20 cellular contexts compared by ENCODE assay signal in the genomic region with DNA sequence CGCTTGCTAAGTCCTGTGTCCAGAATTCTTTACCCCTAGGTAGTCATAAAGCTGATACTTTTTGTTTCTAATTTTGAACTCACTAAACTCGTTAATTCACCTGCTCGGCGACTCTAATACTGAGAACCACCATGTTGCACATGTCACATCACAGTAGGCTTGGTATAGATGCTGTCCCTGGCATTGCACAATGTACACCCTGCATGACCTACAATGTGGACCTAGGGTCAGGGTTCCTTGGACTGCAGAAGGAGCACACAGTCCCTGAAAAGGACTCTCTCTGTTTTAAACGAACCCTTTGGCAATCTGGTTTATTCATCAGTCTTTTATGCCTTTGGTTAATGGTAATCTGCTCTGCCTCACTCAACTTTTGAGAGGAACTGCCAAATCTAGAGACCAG.
DNase-seq lines count a peak whose midpoint lies in the region; ATAC-seq, FAIRE-seq and TF ChIP-seq lines count a peak whose summit lies in the region.
"Had no signal": no experiment of that assay in that cellular context is flagged by ENCODE, and none has a peak within 500 bp of the region (broad histone marks: within the 10 kb centered on the region; RNA-seq: fewer than 3 reads in every experiment).

No MANE protein-coding gene starts in this region.

- H3K27me3 ChIP-seq in HepG2 (ENCODE audit: control insufficient read depth in 1 of 2, insufficient read depth in 2 of 2, low read length in 2 of 2) (no peaks in the 10 kb centered on the region), small intestine (ENCODE audit: control insufficient read depth in 2 of 2, insufficient read depth in 2 of 2, low read length in 2 of 2) (no peaks in the 10 kb centered on the region), A673 (replicated peaks; ENCODE audit: insufficient read depth, low read depth, low read length, poor library complexity) (no peaks in the 10 kb centered on the region)

- intact Hi-C loops in HepG2 (cut with micrococcal nuclease; ENCODE audit: unreplicated experiment) (no loop called here), A673 (cut with micrococcal nuclease; ENCODE audit: unreplicated experiment) (no loop called here)

- no peaks in the 10 kb centered on the region for H4K20me1 ChIP-seq in HepG2 (ENCODE audit: insufficient read depth, low read length)

- no peak overlapping the region for H3K9ac ChIP-seq in HepG2 (ENCODE audit: insufficient read depth, low read depth, low read length)

- peaks cover 20% of the 10 kb centered on the region for H3K9me3 Mint-ChIP-seq in WTC11
- peaks cover 9% of the 10 kb centered on the region for H3K9me3 Mint-ChIP-seq in glutamatergic neuron (ENCODE audit: unreplicated experiment)

- H2AFZ ChIP-seq in HepG2 (ENCODE audit: low read length) = no peak overlapping the region

- H3K27ac Mint-ChIP-seq in WTC11 = peak overlapping the region; percentile 48; the same call in 1 of the 2 replicates
- H3K27ac Mint-ChIP-seq in glutamatergic neuron (ENCODE audit: unreplicated experiment) = peak overlapping the region; percentile 80
- H3K27ac Mint-ChIP-seq: CD4-positive, alpha-beta memory T cell had no signal

- no peak for TF ChIP-seq EP300 in HepG2 (IDR thresholded peaks at IDR 0.05; ENCODE audit: low read depth in 2 of 2, low read length in 2 of 2)
- TF ChIP-seq EP300 in HepG2 (CRISPR knock-in tag; IDR thresholded peaks at IDR 0.05; ENCODE audit: borderline replicate concordance) = no peak

- no peaks in the 10 kb centered on the region for H3K79me2 ChIP-seq in HepG2 (ENCODE audit: insufficient read depth, low read length)

- H3K4me1 ChIP-seq in HepG2 (ENCODE audit: insufficient read depth, low read length) (peaks cover 37% of the 10 kb centered on the region), small intestine (ENCODE audit: control insufficient read depth in 2 of 2, insufficient read depth in 1 of 2, low read depth in 1 of 2, low read length in 1 of 2) (no peaks in the 10 kb centered on the region), A673 (ENCODE audit: insufficient read depth, low read length, poor library complexity, severe bottlenecking) (no peaks in the 10 kb centered on the region)
- H3K4me1 ChIP-seq: A549 had no signal

- H3K9me3 ChIP-seq in HepG2 (ENCODE audit: low read length) (no peaks in the 10 kb centered on the region), small intestine (ENCODE audit: control insufficient read depth, low read depth) (no peaks in the 10 kb centered on the region), A673 (ENCODE audit: low read depth, low read length, poor library complexity, severe bottlenecking) (no peaks in the 10 kb centered on the region)
- H3K9me3 ChIP-seq: A549 had no signal

- BruUV-seq in HepG2 (replicated peaks; lab: Mats Ljungman, UMichigan) (no TSS peak), A673 (replicated peaks; lab: Mats Ljungman, UMichigan) (no TSS peak)

- 0 out of 2 replicates have a peak overlapping the region, but pooled peaks have one; percentile 21 for H3K4me2 ChIP-seq in HepG2 (ENCODE audit: low read depth, low read length)
- H3K4me2 ChIP-seq: A549 had no signal

- peaks cover 5% of the 10 kb centered on the region; the same call in 1 of the 2 replicates for H3K36me3 Mint-ChIP-seq in WTC11
- H3K36me3 Mint-ChIP-seq in glutamatergic neuron (ENCODE audit: unreplicated experiment) = peaks cover 4% of the 10 kb centered on the region
- H3K36me3 Mint-ChIP-seq: CD4-positive, alpha-beta memory T cell had no signal

- H3K4me3 ChIP-seq in HepG2 (replicated peaks in 1 of 3; ENCODE audit: insufficient read depth in 1 of 3, low read depth in 2 of 3, low read length in 3 of 3) = no peak overlapping the region
- no peak overlapping the region for H3K4me3 ChIP-seq in small intestine (ENCODE audit: low read depth in 1 of 2, low read length in 2 of 2)
- H3K4me3 ChIP-seq in A673 (ENCODE audit: low read depth, low read length, poor library complexity, severe bottlenecking) = no peak overlapping the region
- H3K4me3 ChIP-seq: A549 had no signal

- peaks cover 26% of the 10 kb centered on the region for H3K27me3 Mint-ChIP-seq in WTC11 (ENCODE audit: low read depth)
- peaks cover 7% of the 10 kb centered on the region for H3K27me3 Mint-ChIP-seq in glutamatergic neuron (ENCODE audit: unreplicated experiment)

- no peak for TF ChIP-seq RAD21 in HepG2 (CRISPR knock-in tag; IDR thresholded peaks at IDR 0.05)

- DNase-seq in WTC11 (ENCODE audit: low spot score) (no peak), glutamatergic neuron (no peak), HepG2 (ENCODE audit: low spot score) (peak; percentile 9), small intestine (peak; percentile 31), ecto neural progenitor cell (ENCODE audit: low spot score) (no peak), A673 (ENCODE audit: low spot score) (no peak)
- DNase-seq: 8988T; C1 segment of cervical spinal cord; Calu3; CD4-positive, alpha-beta memory T cell; COR-L47; DMS53; DMS79 treated with DMSO at 0.1 percent for 48 hours; GOT3; H7; HCEC 1CT had no signal

- TF ChIP-seq CTCF in WTC11 (IDR thresholded peaks at IDR 0.05) (no peak), glutamatergic neuron (IDR thresholded peaks at IDR 0.05; ENCODE audit: partially characterized antibody, unreplicated experiment) (no peak), HepG2 (CRISPR knock-in tag; IDR thresholded peaks at IDR 0.05) (no peak), A673 (conservative IDR thresholded peaks at IDR 0.05; ENCODE audit: low read depth, low read length) (no peak)

- 6% methylated on average over 5 of the region's 5 CpGs for WGBS in HepG2 (ENCODE audit: low lambda C conversion rate)
- 21 to 66% (median 37%) methylated on average over 5 of the region's 5 CpGs for WGBS in small intestine, 3 donors

- POLR2A ChIA-PET in WTC11 (lab: Charles Lee) (no interaction called here), HepG2 (lab: Yijun Ruan, JAX) (no interaction called here), A673 (lab: Charles Lee; ENCODE audit: low non-redundant PET) (no interaction called here)

- FAIRE-seq in HepG2 (lab: Jason Lieb, UNC) (no peak), small intestine (lab: Jason Lieb, UNC) (no peak)
- FAIRE-seq: A549, G401.6, GM12892 had no signal

- ATAC-seq in WTC11 = no peak
- ATAC-seq in HepG2 = peak; percentile 36
- no peak for ATAC-seq in HG03354 (IDR thresholded peaks at IDR 0.05; ENCODE audit: poor library complexity, severe bottlenecking, unreplicated experiment)
- ATAC-seq: A549 had no signal

- H3K4me3 Mint-ChIP-seq in WTC11 = no peak overlapping the region
- peak overlapping the region; percentile 14 for H3K4me3 Mint-ChIP-seq in glutamatergic neuron (ENCODE audit: unreplicated experiment)
- H3K4me3 Mint-ChIP-seq: CD4-positive, alpha-beta memory T cell had no signal

- peaks cover 24% of the 10 kb centered on the region for H3K4me1 Mint-ChIP-seq in WTC11
- H3K4me1 Mint-ChIP-seq in glutamatergic neuron (ENCODE audit: low read depth, unreplicated experiment) = peaks cover 23% of the 10 kb centered on the region

- H3K27ac ChIP-seq in HepG2 (ENCODE audit: extremely low read length, insufficient read depth, low read length) = no peak overlapping the region
- H3K27ac ChIP-seq in small intestine (ENCODE audit: low read depth in 1 of 2, low read length in 1 of 2) = no peak overlapping the region
- no peak overlapping the region for H3K27ac ChIP-seq in A673 (ENCODE audit: low read depth, low read length, poor library complexity, severe bottlenecking)
- H3K27ac ChIP-seq: A549 had no signal

- no peak for TF ChIP-seq POLR2A in HepG2 (IDR thresholded peaks at IDR 0.05; ENCODE audit: insufficient read depth in 1 of 2, low read depth in 2 of 2, low read length in 2 of 2)

- CTCF ChIA-PET in WTC11 (lab: Charles Lee) (no interaction called here), HepG2 (lab: Yijun Ruan, JAX; ENCODE audit: low intra/inter-chr PET ratio, low total read pairs) (no interaction called here), A673 (lab: Charles Lee) (no interaction called here)

- in situ Hi-C loops in HepG2 (cut with HindIII; ENCODE audit: extremely low pct_ligation_motif_present, low pct_unique_long_range_greater_than_20kb) = no loop called here

- H3K36me3 ChIP-seq in HepG2 (replicated peaks in 1 of 2; ENCODE audit: control insufficient read depth in 1 of 2, insufficient read depth in 2 of 2, low read length in 2 of 2) (no peaks in the 10 kb centered on the region), small intestine (ENCODE audit: control insufficient read depth in 2 of 2, insufficient read depth in 2 of 2, low read length in 2 of 2) (no peaks in the 10 kb centered on the region), A673 (ENCODE audit: insufficient read depth, low read length, poor library complexity, severe bottlenecking) (no peaks in the 10 kb centered on the region)

TF ChIP-seq in WTC11, 78 proteins besides CTCF, POLR2A, EP300 and RAD21 (continues in another document):
- no peak for TF ChIP-seq ZBTB21 (CRISPR knock-in tag; IDR thresholded peaks at IDR 0.05; ENCODE audit: borderline replicate concordance)
- TF ChIP-seq, protein P1, sequence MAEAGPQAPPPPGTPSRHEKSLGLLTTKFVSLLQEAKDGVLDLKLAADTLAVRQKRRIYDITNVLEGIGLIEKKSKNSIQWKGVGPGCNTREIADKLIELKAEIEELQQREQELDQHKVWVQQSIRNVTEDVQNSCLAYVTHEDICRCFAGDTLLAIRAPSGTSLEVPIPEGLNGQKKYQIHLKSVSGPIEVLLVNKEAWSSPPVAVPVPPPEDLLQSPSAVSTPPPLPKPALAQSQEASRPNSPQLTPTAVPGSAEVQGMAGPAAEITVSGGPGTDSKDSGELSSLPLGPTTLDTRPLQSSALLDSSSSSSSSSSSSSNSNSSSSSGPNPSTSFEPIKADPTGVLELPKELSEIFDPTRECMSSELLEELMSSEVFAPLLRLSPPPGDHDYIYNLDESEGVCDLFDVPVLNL (CRISPR knock-in tag; IDR thresholded peaks at IDR 0.05; ENCODE audit: borderline replicate concordance, low read depth) = no peak
- no peak for TF ChIP-seq PRRX2 (CRISPR knock-in tag; IDR thresholded peaks at IDR 0.05)

TF ChIP-seq in HepG2, 621 proteins besides CTCF, POLR2A, EP300 and RAD21 (continues in another document):
- TF ChIP-seq E2F2 (CRISPR knock-in tag; IDR thresholded peaks at IDR 0.05; ENCODE audit: borderline replicate concordance) (no peak), NCOR1 (IDR thresholded peaks at IDR 0.05; ENCODE audit: borderline replicate concordance, low read length) (peak; percentile 51; the same call in 1 of the 2 replicates), ZC3H13 (CRISPR knock-in tag; IDR thresholded peaks at IDR 0.05) (no peak), ESRRA (CRISPR knock-in tag; IDR thresholded peaks at IDR 0.05; ENCODE audit: low read depth) (peak; percentile 82), ZNF329 (CRISPR knock-in tag; IDR thresholded peaks at IDR 0.05; ENCODE audit: low read depth) (0 out of 2 replicates have a peak, but pooled peaks have one; percentile 43)

Comparison
In these comparisons a context has a peak if more than half of its experiments do, and no peak if none do; other contexts are left out.
1. DNase-seq: peak in HepG2 (single experiment) and small intestine (single experiment); none in WTC11 (single experiment), glutamatergic neuron (single experiment), ecto neural progenitor cell (single experiment) and A673 (single experiment).
2. Of the 50 proteins assayed by ChIP-seq in both HepG2 and WTC11: peak only in HepG2: ESRRA, FOXK1 and NR2C2; only in WTC11: none; in both: none; in neither: 47.